8 cellular contexts compared by ENCODE assay signal in genomic region chr5:121038438-121038837, GRCh38.
"Had no signal": no experiment of that assay in that cellular context is flagged by ENCODE, and none has a peak within 500 bp of the region (broad histone marks: within the 10 kb centered on the region; RNA-seq: fewer than 3 reads in every experiment).

No MANE protein-coding gene starts in this region.

- ATAC-seq: GM12878 had no signal

- FAIRE-seq: G401.6, GM12878, GM12891, GM12892, GM18507, GM19239 had no signal

- DNase-seq: GDM1, GF-D8 had no signal

- H3K4me3 ChIP-seq: GM12878 had no signal
